13 cellular contexts compared by ENCODE assay signal in genomic region chr11:34859496-34859895, GRCh38.
"Had no signal": no experiment of that assay in that cellular context is flagged by ENCODE, and none has a peak within 500 bp of the region (broad histone marks: within the 10 kb centered on the region; RNA-seq: fewer than 3 reads in every experiment).

No MANE protein-coding gene starts in this region.

- H3K4me2 ChIP-seq: hepatocyte had no signal

- H3K4me1 ChIP-seq: right atrium auricular region had no signal

- ATAC-seq: activated CD4-positive, CD25-positive, alpha-beta regulatory T cell treated with anti-CD3 and anti-CD28 coated beads, Interleukin-2, amount 50 U/mL, for 24 hours; activated naive CD4-positive, alpha-beta T cell treated with anti-CD3 and anti-CD28 coated beads, Interleukin-2, amount 50 U/mL, for 72 hours; activated T-cell treated with anti-CD3 and anti-CD28 coated beads, Interleukin-2, amount 50 U/mL, for 4 hours had no signal

- H3K9me3 Mint-ChIP-seq: activated naive CD4-positive, alpha-beta T cell treated with anti-CD3 and anti-CD28 coated beads, Interleukin-2, amount 50 U/mL, for 72 hours; activated T-cell treated with anti-CD3 and anti-CD28 coated beads, Interleukin-2, amount 50 U/mL, for 4 hours; naive B cell had no signal

- H3K36me3 ChIP-seq: brain microvascular endothelial cell, right atrium auricular region had no signal

- H3K9me3 ChIP-seq: right atrium auricular region had no signal

- H3K27me3 ChIP-seq: brain microvascular endothelial cell, hepatocyte, right atrium auricular region had no signal

- H3K27ac ChIP-seq: brain microvascular endothelial cell, hepatocyte, right atrium auricular region had no signal

- H3K27me3 Mint-ChIP-seq: naive B cell had no signal

- H3K4me3 Mint-ChIP-seq: activated T-cell treated with anti-CD3 and anti-CD28 coated beads, Interleukin-2, amount 50 U/mL, for 4 hours; naive B cell had no signal

- DNase-seq: activated effector memory CD4-positive, alpha-beta T cell treated with anti-CD3 and anti-CD28 coated beads, Interleukin-2, amount 50 U/mL, for 16 hours; activated T-cell treated with anti-CD3 and anti-CD28 coated beads, Interleukin-2, amount 50 U/mL, for 4 hours; brain microvascular endothelial cell; kidney; naive B cell; stimulated activated naive CD4-positive, alpha-beta T cell treated with Interleukin-2 at 50 U/mL for 16 hours; T-helper 2 cell had no signal

- H2AFZ ChIP-seq: hepatocyte had no signal

- H3K79me2 ChIP-seq: hepatocyte had no signal

- H3K36me3 Mint-ChIP-seq: activated naive CD4-positive, alpha-beta T cell treated with anti-CD3 and anti-CD28 coated beads, Interleukin-2, amount 50 U/mL, for 72 hours had no signal

- FAIRE-seq: kidney, TTC549 had no signal

- H3K4me3 ChIP-seq: hepatocyte, lung, right atrium auricular region had no signal

- H3K27ac Mint-ChIP-seq: activated naive CD4-positive, alpha-beta T cell treated with anti-CD3 and anti-CD28 coated beads, Interleukin-2, amount 50 U/mL, for 72 hours; naive B cell had no signal
